ENCODE assay signal across 8 cellular contexts in the genomic region with DNA sequence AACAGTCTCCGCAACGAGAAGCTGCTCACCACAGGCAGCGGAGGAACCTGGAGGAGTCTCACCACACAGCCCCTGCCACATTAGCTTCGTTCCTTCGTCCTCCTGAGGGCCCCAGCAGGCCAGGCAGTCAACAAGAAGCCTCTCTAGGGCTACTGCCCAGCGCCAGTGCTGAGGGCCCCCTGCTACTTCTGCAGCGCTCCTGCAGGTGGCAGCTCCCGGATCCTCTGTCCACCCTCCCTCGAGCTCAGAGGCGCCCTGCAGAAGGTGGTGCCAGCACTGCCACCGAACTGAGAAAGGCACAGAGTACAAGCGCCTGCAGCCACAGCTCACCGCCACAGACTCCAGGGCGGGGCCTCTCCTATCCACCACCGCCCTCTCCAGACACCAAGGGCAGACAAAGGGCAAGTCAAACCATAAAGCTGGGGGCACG. TPM values are rescaled to one million over a fixed set of nuclear protein-coding genes. Genes with fewer than 3 reads are reported as not detected.
DNase-seq lines count a peak whose midpoint lies in the region; ATAC-seq, FAIRE-seq and TF ChIP-seq lines count a peak whose summit lies in the region.

No MANE protein-coding gene starts in this region.

- TF ChIP-seq RAD21 in H1 (IDR thresholded peaks at IDR 0.05 in 1 of 2, conservative IDR thresholded peaks at IDR 0.05 in 1 of 2; ENCODE audit: low read depth in 2 of 2, low read length in 2 of 2) (peak; percentile 2 to 29; a peak in 3 of 4 replicates), SK-N-SH (IDR thresholded peaks at IDR 0.05; ENCODE audit: low read length) (no peak)

- H4K8ac ChIP-seq in H1 (ENCODE audit: extremely low read depth, insufficient read depth, low read length): no peak overlapping the region

- H3K9me3 ChIP-seq in H1 (ENCODE audit: insufficient read depth in 2 of 2, low read depth in 1 of 2, low read length in 1 of 2) (no peaks in the 10 kb centered on the region), SK-N-SH (no peaks in the 10 kb centered on the region), GM23248 (ENCODE audit: low read depth) (no peaks in the 10 kb centered on the region)

- no peak; a peak in 1 of 4 replicates for TF ChIP-seq CTCF in H1 (IDR thresholded peaks at IDR 0.05; ENCODE audit: control extremely low read depth in 1 of 3, insufficient read depth in 1 of 3, low read depth in 1 of 3, low read length in 3 of 3)
- TF ChIP-seq CTCF in SK-N-SH (IDR thresholded peaks at IDR 0.05): no peak

- H3K36me3 ChIP-seq in H1 (ENCODE audit: control insufficient read depth in 2 of 4, insufficient read depth in 4 of 4, low read length in 3 of 4): 0 out of 8 replicates have a peak, but pooled peaks cover 0 to 3% (median 0%) of the 10 kb centered on the region in 4 experiments
- peaks cover 0 to 27% of the 10 kb centered on the region in 2 experiments for H3K36me3 ChIP-seq in SK-N-SH (replicated peaks in 1 of 2; ENCODE audit: control insufficient read depth in 1 of 2, insufficient read depth in 2 of 2, low read length in 1 of 2)
- H3K36me3 ChIP-seq in GM23248 (ENCODE audit: low read depth): peaks cover 3% of the 10 kb centered on the region; the same call in 1 of the 2 replicates

- no peak for TF ChIP-seq POLR2A in H1 (IDR thresholded peaks at IDR 0.05; ENCODE audit: control extremely low read depth in 1 of 2, low read depth in 2 of 2, low read length in 2 of 2)

- in situ Hi-C loops in GM23248 (cut with MboI): loop anchor here (10.0 kb wide), 1 partner anchor 224 kb away; no protein-coding TSS in a partner anchor

- no peak overlapping the region for H3K27ac ChIP-seq in H1 (ENCODE audit: low read depth, low read length)
- H3K27ac ChIP-seq in SK-N-SH (ENCODE audit: low read depth in 2 of 2, low read length in 1 of 2): no peak overlapping the region
- no peak overlapping the region for H3K27ac ChIP-seq in GM23248

- H2BK20ac ChIP-seq in H1 (ENCODE audit: low read length): no peak overlapping the region

- no peak overlapping the region for H3K4me3 ChIP-seq in H1 (ENCODE audit: extremely low read depth in 1 of 4, insufficient read depth in 2 of 4, low read depth in 3 of 4, low read length in 4 of 4)
- no peak overlapping the region for H3K4me3 ChIP-seq in SK-N-SH (ENCODE audit: low read depth in 2 of 2, low read length in 1 of 2)
- no peak overlapping the region for H3K4me3 ChIP-seq in GM23248

- H4K91ac ChIP-seq in H1 (replicated peaks; ENCODE audit: insufficient read length, low read length): no peak overlapping the region

- H2BK15ac ChIP-seq in H1 (ENCODE audit: low read length): no peak overlapping the region

- H3K23ac ChIP-seq in H1 (ENCODE audit: insufficient read length): no peak overlapping the region

- no peak for TF ChIP-seq EP300 in H1 (IDR thresholded peaks at IDR 0.05; ENCODE audit: borderline replicate concordance in 1 of 2, low read depth in 2 of 2, low read length in 2 of 2)
- no peak for TF ChIP-seq EP300 in SK-N-SH (IDR thresholded peaks at IDR 0.05; ENCODE audit: borderline replicate concordance in 1 of 2, low read depth in 1 of 2, low read length in 1 of 2)

- no peak overlapping the region for H3K14ac ChIP-seq in H1 (ENCODE audit: insufficient read length)

- H2BK5ac ChIP-seq in H1 (ENCODE audit: low read depth, low read length): no peak overlapping the region

- POLR2A ChIA-PET in H1 (lab: Charles Lee; ENCODE audit: partially characterized antibody): interaction anchor here (0.7 kb wide), 1 partner anchor 115 kb away, joined by 3 read pairs; no protein-coding TSS in a partner anchor
- POLR2A ChIA-PET in SK-N-SH (lab: Yijun Ruan, JAX): no interaction called here

- H3K79me1 ChIP-seq in H1 (ENCODE audit: low read depth, low read length): no peaks in the 10 kb centered on the region

- peaks cover 3% of the 10 kb centered on the region for H3F3A ChIP-seq in SK-N-SH (replicated peaks; ENCODE audit: insufficient read depth)
- H3F3A ChIP-seq in GM23248 (ENCODE audit: insufficient read depth): peaks cover 15% of the 10 kb centered on the region

- CTCF ChIA-PET in H1 (lab: Charles Lee; ENCODE audit: partially characterized antibody): interaction anchor here (0.8 to 17.4 kb wide), 10 partner anchors 9 to 144 kb away, joined by 3 to 241 read pairs (median 4); no protein-coding TSS in a partner anchor
- CTCF ChIA-PET in SK-N-SH (lab: Yijun Ruan, JAX): interaction anchor here (1.1 to 7.2 kb wide), 2 partner anchors 8 to 144 kb away, joined by 3 to 66 read pairs; no protein-coding TSS in a partner anchor

- H4K20me1 ChIP-seq in H1 (replicated peaks in 1 of 2; ENCODE audit: control insufficient read depth in 1 of 2, insufficient read depth in 2 of 2, low read length in 2 of 2) (peaks cover 0 to 1% of the 10 kb centered on the region in 2 experiments), SK-N-SH (ENCODE audit: insufficient read depth) (no peaks in the 10 kb centered on the region), GM23248 (ENCODE audit: insufficient read depth) (no peaks in the 10 kb centered on the region)

- H3K9me2 ChIP-seq in SK-N-SH: no peaks in the 10 kb centered on the region
- no peaks in the 10 kb centered on the region for H3K9me2 ChIP-seq in GM23248 (ENCODE audit: insufficient read depth)

- no peak overlapping the region for H3K9ac ChIP-seq in H1 (replicated peaks in 1 of 4; ENCODE audit: extremely low read depth in 1 of 4, low read depth in 3 of 4, low read length in 3 of 4)
- H3K9ac ChIP-seq in SK-N-SH: no peak overlapping the region
- no peak overlapping the region for H3K9ac ChIP-seq in GM23248

- no peak overlapping the region for H3K4ac ChIP-seq in H1 (replicated peaks; ENCODE audit: insufficient read length, low read depth, low read length)

- no peak overlapping the region for H3K56ac ChIP-seq in H1 (replicated peaks; ENCODE audit: insufficient read length, low read depth, low read length)

- H2BK12ac ChIP-seq in H1 (ENCODE audit: low read depth, low read length): no peak overlapping the region

- H3K18ac ChIP-seq in H1 (ENCODE audit: extremely low read depth, low read length): no peak overlapping the region

- H3K79me2 ChIP-seq in H1 (ENCODE audit: control insufficient read depth in 1 of 2, insufficient read depth in 2 of 2, low read length in 2 of 2) (no peaks in the 10 kb centered on the region), SK-N-SH (ENCODE audit: insufficient read depth) (no peaks in the 10 kb centered on the region), GM23248 (ENCODE audit: insufficient read depth) (no peaks in the 10 kb centered on the region)

- no peak overlapping the region for H2BK120ac ChIP-seq in H1 (replicated peaks; ENCODE audit: low read depth, low read length)

- H2AFZ ChIP-seq in H1 (ENCODE audit: low read length) (no peak overlapping the region), SK-N-SH (ENCODE audit: low read depth) (no peak overlapping the region), GM23248 (no peak overlapping the region)

- DNase-seq in NAMALWA (ENCODE audit: low spot score): peak; percentile 37
- DNase-seq in activated CD4-positive, alpha-beta T cell treated with anti-CD3 and anti-CD28 coated beads, Interleukin-2, amount 50 U/mL, for 48 hours: peak; percentile 67 to 76
- DNase-seq in H1 (ENCODE audit: low read depth in 1 of 2, low spot score in 2 of 2): no peak
- peak; percentile 55 for DNase-seq in stimulated activated CD8-positive, alpha-beta memory T cell treated with anti-CD3 and anti-CD28 coated beads, Interleukin-4, amount 100 ng/mL, for 24 hours (ENCODE audit: low read depth)
- no peak for DNase-seq in SK-N-SH
- no peak for DNase-seq in GM23248

- H3K4me2 ChIP-seq in H1 (ENCODE audit: insufficient read depth in 1 of 2, low read depth in 2 of 2, low read length in 2 of 2) (no peak overlapping the region), SK-N-SH (no peak overlapping the region), GM23248 (ENCODE audit: unreplicated experiment) (no peak overlapping the region)

- no peaks in the 10 kb centered on the region for H3K23me2 ChIP-seq in H1 (ENCODE audit: low read depth, low read length)

- no peak for FAIRE-seq in H1 (lab: Jason Lieb, UNC)

- ATAC-seq in HG02970 (IDR thresholded peaks at IDR 0.05; ENCODE audit: low FRiP score, unreplicated experiment): no peak
- ATAC-seq in GM18909 (IDR thresholded peaks at IDR 0.05; ENCODE audit: poor library complexity, unreplicated experiment): no peak

- H3K27me3 ChIP-seq in H1 (replicated peaks in 1 of 4; ENCODE audit: control insufficient read depth in 3 of 4, extremely low read depth in 1 of 4, insufficient read depth in 3 of 4, low read length in 3 of 4) (no peaks in the 10 kb centered on the region), SK-N-SH (ENCODE audit: insufficient read depth) (no peaks in the 10 kb centered on the region), GM23248 (replicated peaks; ENCODE audit: insufficient read depth) (no peaks in the 10 kb centered on the region)

- 0 out of 7 replicates have a peak, but pooled peaks cover 0 to 2% (median 0%) of the 10 kb centered on the region in 4 experiments for H3K4me1 ChIP-seq in H1 (replicated peaks in 1 of 4; ENCODE audit: control insufficient read depth in 3 of 4, insufficient read depth in 4 of 4, low read length in 3 of 4)
- peaks cover 8 to 9% of the 10 kb centered on the region in 2 experiments; a peak in 3 of 4 replicates for H3K4me1 ChIP-seq in SK-N-SH (ENCODE audit: control insufficient read depth in 1 of 2, insufficient read depth in 2 of 2, low read depth in 1 of 2, low read length in 1 of 2)
- peaks cover 12% of the 10 kb centered on the region for H3K4me1 ChIP-seq in GM23248 (ENCODE audit: insufficient read depth)

- WGBS in H1 (ENCODE audit: extremely low coverage in 1 of 2, insufficient coverage in 1 of 2, insufficient read length in 1 of 2, insufficient replicate concordance in 2 of 2, low coverage in 1 of 2, low lambda C conversion rate in 2 of 2, missing lambda C conversion rate in 1 of 2), 2 experiments: 89% methylated on average over 16 of the region's 16 CpGs; no CpG with 5 or more reads in 1 of the 2 experiments
- 98% methylated on average over 14 of the region's 16 CpGs for WGBS in SK-N-SH (ENCODE audit: low lambda C conversion rate)
- WGBS in GM23248 (ENCODE audit: low coverage in 1 of 2, low lambda C conversion rate in 2 of 2, missing lambda C conversion rate in 2 of 2), 2 experiments: 96 to 98% methylated on average over 16 of the region's 16 CpGs

- no peak overlapping the region for H2AK5ac ChIP-seq in H1 (ENCODE audit: low read depth, low read length)

- no peak overlapping the region for H4K5ac ChIP-seq in H1 (ENCODE audit: insufficient read length, low read depth, low read length)

RNA-seq across cellular contexts. Expression of a gene that starts 27.3 kb away (rescaled TPM):
- 10.3 and 14.6 TPM in 2 replicates for total RNA-seq in H1 (2021; fragmentation: NEBNext Ultra II Directional; extraction: Animal tissue kit (Norgen Biotek cat#: 25700))
- polyA plus RNA-seq in H1 (2011; rRNA removed) (8.1 and 12.8 TPM in 2 replicates), SK-N-SH (2012; rRNA removed) (3.3 and 3.9 TPM in 2 replicates), GM23248 (2016; fragmentation: Nextera tagmentation; extraction: Ambion mirVana) (2.2 and 3.5 TPM in 2 replicates)
- polyA plus RNA-seq in H1 (2011; cell fraction: cytosol; rRNA removed): 7.2 TPM
- 11.6 TPM for polyA plus RNA-seq in H1 (2011; cell fraction: nucleus; rRNA removed)
- 5.0 to 9.1 TPM (median 7.2 TPM) in 4 replicates for polyA plus RNA-seq in H1 (2012, experiment 1 of 2)
- 6.9 TPM for polyA plus RNA-seq in H1 (2012, experiment 2 of 2)
- polyA plus RNA-seq in H1 (2013, experiment 1 of 2): 4.7 TPM
- polyA plus RNA-seq in H1 (2013, experiment 2 of 2): 4.9 TPM
- 6.5 and 11.8 TPM in 2 replicates for polyA minus RNA-seq in H1 (2011; rRNA and poly(A)+ RNA removed)
- polyA minus RNA-seq in H1 (2011; cell fraction: cytosol; rRNA and poly(A)+ RNA removed): 4.6 TPM
- polyA minus RNA-seq in H1 (2011; cell fraction: nucleus; rRNA and poly(A)+ RNA removed): 16.0 TPM
- 1.5 and 2.2 TPM in 2 replicates for polyA plus RNA-seq in SK-N-SH (2012; cell fraction: cytosol; rRNA removed)
- polyA plus RNA-seq in SK-N-SH (2012; cell fraction: nucleus; rRNA removed): 10.9 and 11.8 TPM in 2 replicates
- 1.8 and 2.5 TPM in 2 replicates for total RNA-seq in GM23248 (2014; rRNA removed; shearing (Covaris generic))

RNA-seq across cellular contexts. Expression of a gene that starts 38.0 kb away (rescaled TPM):
- 16.6 and 18.4 TPM in 2 replicates for total RNA-seq in H1 (2021; fragmentation: NEBNext Ultra II Directional; extraction: Animal tissue kit (Norgen Biotek cat#: 25700))
- polyA plus RNA-seq in H1 (2011; rRNA removed) (8.1 and 8.7 TPM in 2 replicates), SK-N-SH (2012; rRNA removed) (37.9 and 39.8 TPM in 2 replicates), GM23248 (2016; fragmentation: Nextera tagmentation; extraction: Ambion mirVana) (99.3 and 107 TPM in 2 replicates)
- 14.7 TPM for polyA plus RNA-seq in H1 (2011; cell fraction: cytosol; rRNA removed)
- polyA plus RNA-seq in H1 (2011; cell fraction: nucleus; rRNA removed): 7.4 TPM
- polyA plus RNA-seq in H1 (2012, experiment 1 of 2): 20.7 to 29.4 TPM (median 24.4 TPM) in 4 replicates
- 29.3 TPM for polyA plus RNA-seq in H1 (2012, experiment 2 of 2)
- polyA plus RNA-seq in H1 (2013, experiment 1 of 2): 35.3 TPM
- polyA plus RNA-seq in H1 (2013, experiment 2 of 2): 37.6 TPM
- 6.5 and 28.8 TPM in 2 replicates for polyA minus RNA-seq in H1 (2011; rRNA and poly(A)+ RNA removed)
- 7.0 TPM for polyA minus RNA-seq in H1 (2011; cell fraction: cytosol; rRNA and poly(A)+ RNA removed)
- 3.3 TPM for polyA minus RNA-seq in H1 (2011; cell fraction: nucleus; rRNA and poly(A)+ RNA removed)
- 45.3 and 46.1 TPM in 2 replicates for polyA plus RNA-seq in SK-N-SH (2012; cell fraction: cytosol; rRNA removed)
- 20.5 and 24.4 TPM in 2 replicates for polyA plus RNA-seq in SK-N-SH (2012; cell fraction: nucleus; rRNA removed)
- total RNA-seq in GM23248 (2014; rRNA removed; shearing (Covaris generic)): 45.3 and 69.3 TPM in 2 replicates

Comparison
In these comparisons a context has a peak if more than half of its experiments do, and no peak if none do; other contexts are left out.
1. DNase-seq: peak in NAMALWA (single experiment), activated CD4-positive, alpha-beta T cell treated with anti-CD3 and anti-CD28 coated beads, Interleukin-2, amount 50 U/mL, for 48 hours (2 of 2) and stimulated activated CD8-positive, alpha-beta memory T cell treated with anti-CD3 and anti-CD28 coated beads, Interleukin-4, amount 100 ng/mL, for 24 hours (single experiment); none in H1 (0 of 2), SK-N-SH (single experiment) and GM23248 (single experiment).